25 cellular contexts compared by ENCODE assay signal in genomic region chr20:13068336-13068735, GRCh38. TPM values are rescaled to one million over a fixed set of nuclear protein-coding genes. Genes with fewer than 3 reads are reported as not detected.
"Had no signal": no experiment of that assay in that cellular context is flagged by ENCODE, and none has a peak within 500 bp of the region (broad histone marks: within the 10 kb centered on the region; RNA-seq: fewer than 3 reads in every experiment).

No MANE protein-coding gene starts in this region.

- H3K9me3 Mint-ChIP-seq: activated CD4-positive, alpha-beta T cell treated with anti-CD3 and anti-CD28 coated beads, Interleukin-2, amount 10 ng/mL, durations not matched to agents 24 days and 14 days; T-helper 2 cell treated with Interferon-gamma antibody and Interleukin-4, amounts not matched to agents 5 μg/mL and 100 μg/mL, for 36 hours had no signal

- H3K27ac Mint-ChIP-seq: activated CD4-positive, alpha-beta T cell treated with anti-CD3 and anti-CD28 coated beads, Interleukin-2, amount 10 ng/mL, durations not matched to agents 24 days and 14 days; activated CD8-positive, alpha-beta T cell treated with anti-CD3 and anti-CD28 coated beads for 36 hours; activated naive CD8-positive, alpha-beta T cell; naive B cell; T-cell; T-helper 2 cell treated with Interferon-gamma antibody and Interleukin-4, amounts not matched to agents 5 μg/mL and 100 μg/mL, for 36 hours had no signal

- H3K27ac ChIP-seq: adrenal gland, ascending aorta, brain microvascular endothelial cell, heart left ventricle, sigmoid colon, testis, upper lobe of left lung, VCaP had no signal

- H3K4me1 Mint-ChIP-seq: activated CD4-positive, alpha-beta T cell treated with anti-CD3 and anti-CD28 coated beads, Interleukin-2, amount 10 ng/mL, durations not matched to agents 24 days and 14 days; naive B cell had no signal

- H3K36me3 ChIP-seq: adrenal gland, brain microvascular endothelial cell, sigmoid colon, upper lobe of left lung had no signal

- H3K27me3 ChIP-seq: adrenal gland, ascending aorta, brain microvascular endothelial cell, heart left ventricle, sigmoid colon, testis, upper lobe of left lung had no signal

- H3K4me3 ChIP-seq: adrenal gland, ascending aorta, heart left ventricle, sigmoid colon, testis, upper lobe of left lung had no signal

- ATAC-seq: activated CD4-positive, CD25-positive, alpha-beta regulatory T cell treated with anti-CD3 and anti-CD28 coated beads, Interleukin-2, amount 50 U/mL, for 24 hours; activated CD8-positive, alpha-beta T cell treated with anti-CD3 and anti-CD28 coated beads for 36 hours; T-cell had no signal

- H3K4me3 Mint-ChIP-seq: activated CD4-positive, alpha-beta T cell treated with anti-CD3 and anti-CD28 coated beads, Interleukin-2, amount 10 ng/mL, durations not matched to agents 24 days and 14 days; activated CD8-positive, alpha-beta T cell treated with anti-CD3 and anti-CD28 coated beads for 36 hours; activated naive CD8-positive, alpha-beta T cell; naive B cell; T-cell; T-helper 2 cell treated with Interferon-gamma antibody and Interleukin-4, amounts not matched to agents 5 μg/mL and 100 μg/mL, for 36 hours had no signal

- H3K9me3 ChIP-seq: adrenal gland, testis, upper lobe of left lung had no signal

- H3K4me1 ChIP-seq: adrenal gland, ascending aorta, sigmoid colon, testis, upper lobe of left lung had no signal

- H3K27me3 Mint-ChIP-seq: activated CD4-positive, alpha-beta T cell treated with anti-CD3 and anti-CD28 coated beads, Interleukin-2, amount 10 ng/mL, durations not matched to agents 24 days and 14 days had no signal

- FAIRE-seq: endothelial cell of umbilical vein had no signal

- DNase-seq: activated CD8-positive, alpha-beta T cell treated with anti-CD3 and anti-CD28 coated beads for 36 hours; activated naive CD4-positive, alpha-beta T cell; adrenal gland; brain microvascular endothelial cell; central memory CD4-positive, alpha-beta T cell; effector memory CD4-positive, alpha-beta T cell; heart left ventricle; islet precursor cell; naive B cell; occipital lobe; retina; sigmoid colon; stimulated activated CD4-positive, alpha-beta T cell treated with anti-CD3 and anti-CD28 coated beads, Interleukin-4, amount 100 ng/mL, for 1 hour; stimulated activated naive CD4-positive, alpha-beta T cell; T-cell; testis; upper lobe of left lung had no signal

- H3K36me3 Mint-ChIP-seq: naive B cell, T-cell had no signal

RNA-seq across cellular contexts. Expression of gene SPTLC3, which starts 59.6 kb away (rescaled TPM):
- polyA plus RNA-seq: neural cell had no signal
